36 cellular contexts compared by ENCODE assay signal in genomic region chr6:34563513-34563870, GRCh38. TPM values are rescaled to one million over a fixed set of nuclear protein-coding genes. Genes with fewer than 3 reads are reported as not detected.
"Had no signal": no experiment of that assay in that cellular context is flagged by ENCODE, and none has a peak within 500 bp of the region (broad histone marks: within the 10 kb centered on the region; RNA-seq: fewer than 3 reads in every experiment).

No MANE protein-coding gene starts in this region.

- H3K27me3 Mint-ChIP-seq: activated CD4-positive, alpha-beta T cell treated with anti-CD3 and anti-CD28 coated beads, Interleukin-2, amount 10 ng/mL, durations not matched to agents 24 days and 14 days had no signal

- H3K4me1 ChIP-seq: Peyer's patch, SJCRH30 had no signal

- H3K36me3 Mint-ChIP-seq: activated naive CD8-positive, alpha-beta T cell treated with anti-CD3 and anti-CD28 coated beads for 36 hours had no signal

- ATAC-seq: activated CD8-positive, alpha-beta T cell treated with anti-CD3 and anti-CD28 coated beads for 36 hours; activated T-cell treated with anti-CD3 and anti-CD28 coated beads, Interleukin-2, amount 50 U/mL, for 72 hours; activated T-helper 17 cell treated with anti-CD3 and anti-CD28 coated beads, Interleukin-2, amount 50 U/mL, for 72 hours; PC-3 had no signal

- H3K36me3 ChIP-seq: brain microvascular endothelial cell, MG63, Peyer's patch, SJCRH30, WERI-Rb-1 had no signal

- H3K4me3 ChIP-seq: MG63, Peyer's patch, SJCRH30, SK-N-MC had no signal

- H3K9me3 ChIP-seq: MG63, Peyer's patch, SJCRH30 had no signal

- H3K27ac ChIP-seq: brain microvascular endothelial cell, Peyer's patch, RWPE1, SJCRH30, SK-N-MC, WERI-Rb-1 had no signal

- H3K4me3 Mint-ChIP-seq: activated CD4-positive, alpha-beta T cell treated with anti-CD3 and anti-CD28 coated beads, Interleukin-2, amount 10 ng/mL, durations not matched to agents 24 days and 14 days; activated CD8-positive, alpha-beta T cell treated with anti-CD3 and anti-CD28 coated beads for 36 hours; activated naive CD8-positive, alpha-beta T cell treated with anti-CD3 and anti-CD28 coated beads for 36 hours; activated T-cell treated with anti-CD3 and anti-CD28 coated beads, Interleukin-2, amount 50 U/mL, for 72 hours; activated T-helper 17 cell treated with anti-CD3 and anti-CD28 coated beads, Interleukin-2, amount 50 U/mL, for 72 hours had no signal

- H3K9me3 Mint-ChIP-seq: activated CD4-positive, alpha-beta T cell treated with anti-CD3 and anti-CD28 coated beads, Interleukin-2, amount 10 ng/mL, durations not matched to agents 24 days and 14 days; activated CD8-positive, alpha-beta T cell treated with anti-CD3 and anti-CD28 coated beads for 36 hours; activated naive CD8-positive, alpha-beta T cell treated with anti-CD3 and anti-CD28 coated beads for 36 hours; activated T-cell treated with anti-CD3 and anti-CD28 coated beads, Interleukin-2, amount 50 U/mL, for 72 hours; activated T-helper 17 cell treated with anti-CD3 and anti-CD28 coated beads, Interleukin-2, amount 50 U/mL, for 72 hours had no signal

- DNase-seq: activated CD4-positive, alpha-beta T cell treated with anti-CD3 and anti-CD28 coated beads, Interleukin-2, amount 10 ng/mL, durations not matched to agents 24 days and 14 days; activated CD4-positive, alpha-beta T cell treated with anti-CD3 and anti-CD28 coated beads, Interleukin-2, amount 50 U/mL, for 4 hours; activated CD8-positive, alpha-beta T cell treated with anti-CD3 and anti-CD28 coated beads for 36 hours; activated effector memory CD4-positive, alpha-beta T cell treated with anti-CD3 and anti-CD28 coated beads, Interleukin-2, amount 50 U/mL, for 16 hours; activated naive CD4-positive, alpha-beta T cell; activated naive CD4-positive, alpha-beta T cell treated with anti-CD3 and anti-CD28 coated beads, Interleukin-2, amount 50 U/mL, for 16 hours; activated naive CD8-positive, alpha-beta T cell treated with anti-CD3 and anti-CD28 coated beads for 36 hours; activated T-cell treated with anti-CD3 and anti-CD28 coated beads, Interleukin-2, amount 50 U/mL, for 1 hour; activated T-cell treated with anti-CD3 and anti-CD28 coated beads, Interleukin-2, amount 50 U/mL, for 72 hours; amniotic stem cell; aorta; brain microvascular endothelial cell; Kasumi-1; MG63; NCI-H1048; NCI-H1105 treated with DMSO at 0.1 percent for 48 hours; NCI-H1436; NCI-H1694; NCI-H1930; NCI-H2081 treated with DMSO at 0.1 percent for 48 hours; NCI-H510A; NCI-H526; NCI-H748 treated with DMSO at 0.1 percent for 48 hours; NK-92 treated with Interleukin-12 subunit alpha and Interleukin-12 subunit beta, amount 100 ng/mL, for 24 hours; PC-3; Peyer's patch; SHP77; SJCRH30; T1000; WERI-Rb-1 had no signal

- H3K4me1 Mint-ChIP-seq: activated CD4-positive, alpha-beta T cell treated with anti-CD3 and anti-CD28 coated beads, Interleukin-2, amount 10 ng/mL, durations not matched to agents 24 days and 14 days; activated naive CD8-positive, alpha-beta T cell treated with anti-CD3 and anti-CD28 coated beads for 36 hours; activated T-helper 17 cell treated with anti-CD3 and anti-CD28 coated beads, Interleukin-2, amount 50 U/mL, for 72 hours had no signal

- H3K27ac Mint-ChIP-seq: activated CD4-positive, alpha-beta T cell treated with anti-CD3 and anti-CD28 coated beads, Interleukin-2, amount 10 ng/mL, durations not matched to agents 24 days and 14 days; activated CD8-positive, alpha-beta T cell treated with anti-CD3 and anti-CD28 coated beads for 36 hours; activated naive CD8-positive, alpha-beta T cell treated with anti-CD3 and anti-CD28 coated beads for 36 hours; activated T-cell treated with anti-CD3 and anti-CD28 coated beads, Interleukin-2, amount 50 U/mL, for 72 hours; activated T-helper 17 cell treated with anti-CD3 and anti-CD28 coated beads, Interleukin-2, amount 50 U/mL, for 72 hours had no signal

- H3K27me3 ChIP-seq: brain microvascular endothelial cell, MG63, Peyer's patch had no signal

RNA-seq across cellular contexts. Expression of gene SPDEF, which starts 7.4 kb away (rescaled TPM):
- total RNA-seq: activated CD4-positive, alpha-beta T cell treated with anti-CD3 and anti-CD28 coated beads, Interleukin-2, amount 10 ng/mL, durations not matched to agents 24 days and 14 days; activated CD8-positive, alpha-beta memory T cell treated with anti-CD3 and anti-CD28 coated beads for 36 hours; activated CD8-positive, alpha-beta T cell treated with anti-CD3 and anti-CD28 coated beads for 36 hours; activated naive CD8-positive, alpha-beta T cell treated with anti-CD3 and anti-CD28 coated beads for 36 hours; SJCRH30; T-helper 1 cell treated with Interleukin-12 subunit alpha and Interleukin-12 subunit beta and Interleukin-4 antibody, amounts not matched to agents 30 ng/mL and 1 ng/mL, for 36 hours; T-helper 2 cell treated with Interferon-gamma antibody and Interleukin-4, amounts not matched to agents 100 ng/mL and 5 ng/mL, for 36 hours had no signal
